ENCODE assay signal across 1 cellular context in the genomic region with DNA sequence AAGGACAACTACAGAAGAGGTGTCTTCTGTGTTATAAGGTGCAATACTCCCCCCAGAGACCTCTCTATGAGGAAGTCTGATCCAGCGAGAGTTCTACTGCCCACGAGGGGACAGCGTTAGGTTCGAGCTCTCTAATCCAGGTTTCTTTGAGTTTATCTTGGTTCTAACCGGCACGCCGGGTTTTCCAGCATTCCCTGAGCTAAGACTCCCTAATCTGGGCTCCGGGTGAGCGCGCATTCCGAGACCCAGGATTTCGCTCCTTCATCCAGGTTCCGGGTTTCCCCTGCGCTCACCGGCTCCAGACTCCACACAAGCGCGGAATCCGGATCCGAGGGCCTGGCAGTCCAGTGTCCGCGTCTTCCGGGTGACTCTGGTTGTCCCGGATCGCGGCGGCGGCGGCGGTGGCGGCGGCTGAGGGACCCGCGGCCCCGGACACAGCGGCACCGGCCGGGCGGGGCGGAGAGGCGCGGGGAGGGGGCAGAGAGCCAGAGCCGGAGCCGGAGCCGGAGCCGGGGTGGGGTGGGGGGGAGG.
TF ChIP-seq lines count a peak whose summit lies in the region.

A gene with protein sequence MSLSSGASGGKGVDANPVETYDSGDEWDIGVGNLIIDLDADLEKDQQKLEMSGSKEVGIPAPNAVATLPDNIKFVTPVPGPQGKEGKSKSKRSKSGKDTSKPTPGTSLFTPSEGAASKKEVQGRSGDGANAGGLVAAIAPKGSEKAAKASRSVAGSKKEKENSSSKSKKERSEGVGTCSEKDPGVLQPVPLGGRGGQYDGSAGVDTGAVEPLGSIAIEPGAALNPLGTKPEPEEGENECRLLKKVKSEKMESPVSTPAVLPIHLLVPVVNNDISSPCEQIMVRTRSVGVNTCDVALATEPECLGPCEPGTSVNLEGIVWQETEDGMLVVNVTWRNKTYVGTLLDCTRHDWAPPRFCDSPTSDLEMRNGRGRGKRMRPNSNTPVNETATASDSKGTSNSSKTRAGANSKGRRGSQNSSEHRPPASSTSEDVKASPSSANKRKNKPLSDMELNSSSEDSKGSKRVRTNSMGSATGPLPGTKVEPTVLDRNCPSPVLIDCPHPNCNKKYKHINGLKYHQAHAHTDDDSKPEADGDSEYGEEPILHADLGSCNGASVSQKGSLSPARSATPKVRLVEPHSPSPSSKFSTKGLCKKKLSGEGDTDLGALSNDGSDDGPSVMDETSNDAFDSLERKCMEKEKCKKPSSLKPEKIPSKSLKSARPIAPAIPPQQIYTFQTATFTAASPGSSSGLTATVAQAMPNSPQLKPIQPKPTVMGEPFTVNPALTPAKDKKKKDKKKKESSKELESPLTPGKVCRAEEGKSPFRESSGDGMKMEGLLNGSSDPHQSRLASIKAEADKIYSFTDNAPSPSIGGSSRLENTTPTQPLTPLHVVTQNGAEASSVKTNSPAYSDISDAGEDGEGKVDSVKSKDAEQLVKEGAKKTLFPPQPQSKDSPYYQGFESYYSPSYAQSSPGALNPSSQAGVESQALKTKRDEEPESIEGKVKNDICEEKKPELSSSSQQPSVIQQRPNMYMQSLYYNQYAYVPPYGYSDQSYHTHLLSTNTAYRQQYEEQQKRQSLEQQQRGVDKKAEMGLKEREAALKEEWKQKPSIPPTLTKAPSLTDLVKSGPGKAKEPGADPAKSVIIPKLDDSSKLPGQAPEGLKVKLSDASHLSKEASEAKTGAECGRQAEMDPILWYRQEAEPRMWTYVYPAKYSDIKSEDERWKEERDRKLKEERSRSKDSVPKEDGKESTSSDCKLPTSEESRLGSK (N-terminal part only) (plus strand): TSS at position 373 of the 531 bp plus-strand sequence. CDS start 38,842 bp downstream, outside the sequence.

TF ChIP-seq in HEK293, 187 proteins besides CTCF, POLR2A, EP300 and RAD21 (continued from another document):
- TF ChIP-seq, protein P1, sequence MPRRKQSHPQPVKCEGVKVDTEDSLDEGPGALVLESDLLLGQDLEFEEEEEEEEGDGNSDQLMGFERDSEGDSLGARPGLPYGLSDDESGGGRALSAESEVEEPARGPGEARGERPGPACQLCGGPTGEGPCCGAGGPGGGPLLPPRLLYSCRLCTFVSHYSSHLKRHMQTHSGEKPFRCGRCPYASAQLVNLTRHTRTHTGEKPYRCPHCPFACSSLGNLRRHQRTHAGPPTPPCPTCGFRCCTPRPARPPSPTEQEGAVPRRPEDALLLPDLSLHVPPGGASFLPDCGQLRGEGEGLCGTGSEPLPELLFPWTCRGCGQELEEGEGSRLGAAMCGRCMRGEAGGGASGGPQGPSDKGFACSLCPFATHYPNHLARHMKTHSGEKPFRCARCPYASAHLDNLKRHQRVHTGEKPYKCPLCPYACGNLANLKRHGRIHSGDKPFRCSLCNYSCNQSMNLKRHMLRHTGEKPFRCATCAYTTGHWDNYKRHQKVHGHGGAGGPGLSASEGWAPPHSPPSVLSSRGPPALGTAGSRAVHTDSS (tag by site-specific recombination; IDR thresholded peaks at IDR 0.05) = no peak
- no peak for TF ChIP-seq ZNF10 (tag by site-specific recombination; IDR thresholded peaks at IDR 0.05)
- TF ChIP-seq ZNF366 (tag by site-specific recombination; conservative IDR thresholded peaks at IDR 0.05) = no peak
- TF ChIP-seq ZNF214 (tag by site-specific recombination; IDR thresholded peaks at IDR 0.05; ENCODE audit: borderline replicate concordance) = no peak
- no peak for TF ChIP-seq ZNF560 (tag by site-specific recombination; IDR thresholded peaks at IDR 0.05; ENCODE audit: borderline replicate concordance)
- TF ChIP-seq ZNF223 (tag by site-specific recombination; IDR thresholded peaks at IDR 0.05) = no peak
- no peak for TF ChIP-seq HOXC10 (CRISPR knock-in tag; IDR thresholded peaks at IDR 0.05)
